1 cellular context compared by ENCODE assay signal in the genomic region with DNA sequence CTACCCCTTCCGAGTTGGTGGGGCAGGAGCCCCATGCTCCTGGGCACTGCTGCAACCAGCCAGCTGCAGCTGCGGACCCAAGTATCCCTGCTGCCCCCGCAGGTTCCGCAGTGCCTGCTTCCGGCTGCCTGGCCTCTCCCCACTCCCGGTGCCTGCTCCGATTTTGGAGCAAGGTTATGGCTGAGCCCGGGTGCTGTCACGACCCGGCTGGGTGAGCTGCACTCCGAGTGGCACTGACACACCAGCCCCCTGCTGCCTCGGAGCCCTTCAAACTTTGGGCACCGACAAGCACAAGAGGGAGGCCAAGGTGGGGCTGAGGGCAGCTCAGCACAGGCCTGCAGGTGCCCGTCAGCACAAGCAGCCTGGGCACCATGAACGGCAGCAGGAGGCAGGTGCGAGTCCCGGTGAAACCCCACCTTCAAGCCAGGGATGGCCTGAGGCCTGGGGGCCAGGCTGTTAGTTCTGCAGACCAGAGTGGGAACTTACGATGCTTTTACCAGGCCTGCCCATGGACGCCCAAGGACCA.
TF ChIP-seq lines count a peak whose summit lies in the region.

No MANE protein-coding gene starts in this region.

TF ChIP-seq in HepG2, 621 proteins besides CTCF, POLR2A, EP300 and RAD21 (continued from another document):
- 0 out of 2 replicates have a peak, but pooled peaks have one; percentile 13 for TF ChIP-seq SALL1 (CRISPR knock-in tag; IDR thresholded peaks at IDR 0.05)
- TF ChIP-seq, protein P1, sequence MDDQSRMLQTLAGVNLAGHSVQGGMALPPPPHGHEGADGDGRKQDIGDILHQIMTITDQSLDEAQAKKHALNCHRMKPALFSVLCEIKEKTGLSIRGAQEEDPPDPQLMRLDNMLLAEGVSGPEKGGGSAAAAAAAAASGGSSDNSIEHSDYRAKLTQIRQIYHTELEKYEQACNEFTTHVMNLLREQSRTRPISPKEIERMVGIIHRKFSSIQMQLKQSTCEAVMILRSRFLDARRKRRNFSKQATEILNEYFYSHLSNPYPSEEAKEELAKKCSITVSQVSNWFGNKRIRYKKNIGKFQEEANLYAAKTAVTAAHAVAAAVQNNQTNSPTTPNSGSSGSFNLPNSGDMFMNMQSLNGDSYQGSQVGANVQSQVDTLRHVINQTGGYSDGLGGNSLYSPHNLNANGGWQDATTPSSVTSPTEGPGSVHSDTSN (CRISPR knock-in tag; IDR thresholded peaks at IDR 0.05; ENCODE audit: borderline replicate concordance), result no peak
